9 cellular contexts compared by ENCODE assay signal in the genomic region with DNA sequence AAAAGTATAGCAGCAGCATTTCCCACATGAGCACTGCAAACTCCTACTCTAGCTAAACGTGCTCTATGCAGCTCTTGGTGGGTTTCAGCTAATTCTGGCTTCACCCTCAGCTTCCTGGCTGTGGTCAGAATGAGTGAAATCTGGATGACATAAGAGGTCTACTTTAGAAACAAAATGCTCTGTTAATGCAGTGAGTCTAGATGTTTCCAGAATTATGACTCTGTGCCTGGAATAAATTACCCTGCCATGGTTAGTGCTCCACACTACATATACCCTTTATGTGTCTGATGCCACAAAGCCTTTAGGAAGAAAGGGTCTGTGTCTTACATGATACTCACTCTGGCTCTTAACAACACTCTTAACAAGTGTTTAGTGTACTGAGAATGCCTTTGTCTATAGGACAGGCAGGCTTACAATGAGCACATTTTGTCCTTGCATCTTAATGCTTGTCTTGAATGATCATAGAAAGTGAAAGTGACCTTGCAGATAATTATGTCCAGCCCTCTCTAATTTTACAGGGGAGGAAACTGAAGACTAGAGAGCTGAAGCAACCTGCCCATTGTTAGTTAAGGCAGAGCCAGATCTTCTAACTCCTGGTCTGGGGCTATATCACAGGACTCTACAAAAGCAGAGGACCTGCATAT. TPM values are rescaled to one million over a fixed set of nuclear protein-coding genes. Genes with fewer than 3 reads are reported as not detected.
DNase-seq lines count a peak whose midpoint lies in the region; ATAC-seq and TF ChIP-seq lines count a peak whose summit lies in the region.
"Had no signal": no experiment of that assay in that cellular context is flagged by ENCODE, and none has a peak within 500 bp of the region (broad histone marks: within the 10 kb centered on the region; RNA-seq: fewer than 3 reads in every experiment).

No MANE protein-coding gene starts in this region.

- H4K20me1 ChIP-seq in SK-N-SH (ENCODE audit: insufficient read depth) = peaks cover 7% of the 10 kb centered on the region; the same call in 1 of the 2 replicates
- peaks cover 79% of the 10 kb centered on the region for H4K20me1 ChIP-seq in smooth muscle cell (ENCODE audit: low read depth)

- H3K27ac Mint-ChIP-seq in activated CD8-positive, alpha-beta memory T cell treated with anti-CD3 and anti-CD28 coated beads, Interleukin-2, amount 10 ng/mL, durations not matched to agents 7 days and 5 days = peak overlapping the region; percentile 85

- H3K4me1 Mint-ChIP-seq in activated CD8-positive, alpha-beta memory T cell treated with anti-CD3 and anti-CD28 coated beads, Interleukin-2, amount 10 ng/mL, durations not matched to agents 7 days and 5 days = peaks cover 68% of the 10 kb centered on the region

- H3K27me3 Mint-ChIP-seq in activated CD8-positive, alpha-beta memory T cell treated with anti-CD3 and anti-CD28 coated beads, Interleukin-2, amount 10 ng/mL, durations not matched to agents 7 days and 5 days = no peaks in the 10 kb centered on the region

- H3K9me2 ChIP-seq in SK-N-SH = no peaks in the 10 kb centered on the region

- H3K36me3 ChIP-seq in SK-N-SH (replicated peaks in 1 of 2; ENCODE audit: control insufficient read depth in 1 of 2, insufficient read depth in 2 of 2, low read length in 1 of 2) (peaks cover 46 to 60% of the 10 kb centered on the region in 2 experiments), smooth muscle cell (ENCODE audit: low read depth) (peaks cover 10% of the 10 kb centered on the region), upper lobe of left lung (peaks cover 12 to 63% (median 48%) of the 10 kb centered on the region in 4 donors)

- H3K79me2 ChIP-seq in SK-N-SH (ENCODE audit: insufficient read depth) = peaks cover 56% of the 10 kb centered on the region
- peaks cover 50% of the 10 kb centered on the region for H3K79me2 ChIP-seq in smooth muscle cell (ENCODE audit: low read depth)

- H2AFZ ChIP-seq in SK-N-SH (ENCODE audit: low read depth) (no peak overlapping the region), smooth muscle cell (ENCODE audit: low read depth) (no peak overlapping the region)

- peak; percentile 89 for ATAC-seq in activated CD8-positive, alpha-beta memory T cell treated with anti-CD3 and anti-CD28 coated beads, Interleukin-2, amount 10 ng/mL, durations not matched to agents 7 days and 5 days
- ATAC-seq in HG02938 (IDR thresholded peaks at IDR 0.05; ENCODE audit: unreplicated experiment) (peak; percentile 84), upper lobe of left lung (ENCODE audit: low FRiP score in 2 of 2) (no peak)
- ATAC-seq: right cardiac atrium had no signal

- no peaks in the 10 kb centered on the region for H3K9me3 ChIP-seq in SK-N-SH
- H3K9me3 ChIP-seq in smooth muscle cell (replicated peaks; ENCODE audit: low read depth) = no peaks in the 10 kb centered on the region
- H3K9me3 ChIP-seq in upper lobe of left lung = no peaks in the 10 kb centered on the region

- WGBS in SK-N-SH (ENCODE audit: low lambda C conversion rate) = 57% methylated on average over 1 of the region's 1 CpG
- WGBS in smooth muscle cell (ENCODE audit: low lambda C conversion rate) = 38% methylated on average over 1 of the region's 1 CpG
- 41 to 59% methylated on average over 1 of the region's 1 CpG for WGBS in upper lobe of left lung, 2 donors

- TF ChIP-seq EP300 in SK-N-SH (IDR thresholded peaks at IDR 0.05; ENCODE audit: borderline replicate concordance in 1 of 2, low read depth in 1 of 2, low read length in 1 of 2) (no peak), upper lobe of left lung (IDR thresholded peaks at IDR 0.05) (no peak)

- CTCF ChIA-PET in activated CD8-positive, alpha-beta memory T cell treated with anti-CD3 and anti-CD28 coated beads, Interleukin-2, amount 10 ng/mL, durations not matched to agents 7 days and 5 days (lab: Charles Lee) = interaction anchor here (1.0 to 13.7 kb wide), 9 partner anchors 9 to 209 kb away, joined by 3 to 174 read pairs (median 5); a partner anchor contains a TSS
- CTCF ChIA-PET in SK-N-SH (lab: Yijun Ruan, JAX) = interaction anchor here (0.7 to 5.7 kb wide), 2 partner anchors 17 to 51 kb away, joined by 3 to 39 read pairs; no protein-coding TSS in a partner anchor

- H3K4me3 ChIP-seq in SK-N-SH (ENCODE audit: low read depth in 2 of 2, low read length in 1 of 2) = no peak overlapping the region
- H3K4me3 ChIP-seq in smooth muscle cell = no peak overlapping the region
- no peak overlapping the region for H3K4me3 ChIP-seq in upper lobe of left lung

- H3K4me2 ChIP-seq in SK-N-SH (no peak overlapping the region; the same call in 1 of the 2 replicates), smooth muscle cell (no peak overlapping the region)

- TF ChIP-seq CTCF in SK-N-SH (IDR thresholded peaks at IDR 0.05) = no peak
- TF ChIP-seq CTCF in smooth muscle cell (IDR thresholded peaks at IDR 0.05; ENCODE audit: borderline replicate concordance, insufficient read depth, poor library complexity, severe bottlenecking) = no peak
- no peak for TF ChIP-seq CTCF in upper lobe of left lung (IDR thresholded peaks at IDR 0.05)

- no peaks in the 10 kb centered on the region for H3K9me3 Mint-ChIP-seq in activated CD8-positive, alpha-beta memory T cell treated with anti-CD3 and anti-CD28 coated beads, Interleukin-2, amount 10 ng/mL, durations not matched to agents 7 days and 5 days (ENCODE audit: low read depth)

- H3F3A ChIP-seq in SK-N-SH (replicated peaks; ENCODE audit: insufficient read depth) = peaks cover 40% of the 10 kb centered on the region
- peaks cover 50% of the 10 kb centered on the region for H3F3A ChIP-seq in smooth muscle cell (ENCODE audit: low read depth)

- H3K9ac ChIP-seq in SK-N-SH (no peak overlapping the region), smooth muscle cell (ENCODE audit: low read depth) (no peak overlapping the region)

- no peak for TF ChIP-seq POLR2A in upper lobe of left lung (IDR thresholded peaks at IDR 0.05)

- TF ChIP-seq RAD21 in SK-N-SH (IDR thresholded peaks at IDR 0.05; ENCODE audit: low read length) = no peak

- H3K27ac ChIP-seq in SK-N-SH (ENCODE audit: low read depth in 2 of 2, low read length in 1 of 2) = peak overlapping the region; percentile 4 to 39; a peak in 3 of 4 replicates
- peak overlapping the region; percentile 99 for H3K27ac ChIP-seq in smooth muscle cell (ENCODE audit: low read depth)
- peak overlapping the region in 1 of 4 donors; percentile 25 for H3K27ac ChIP-seq in upper lobe of left lung

- H3K4me1 ChIP-seq in SK-N-SH (ENCODE audit: control insufficient read depth in 1 of 2, insufficient read depth in 2 of 2, low read depth in 1 of 2, low read length in 1 of 2) (peaks cover 14 to 44% of the 10 kb centered on the region in 2 experiments), smooth muscle cell (ENCODE audit: low read depth) (peaks cover 4% of the 10 kb centered on the region), upper lobe of left lung (peaks cover 36 to 56% (median 42%) of the 10 kb centered on the region in 4 donors)

- POLR2A ChIA-PET in SK-N-SH (lab: Yijun Ruan, JAX) = no interaction called here

- DNase-seq in activated CD8-positive, alpha-beta memory T cell treated with anti-CD3 and anti-CD28 coated beads, Interleukin-2, amount 10 ng/mL, durations not matched to agents 7 days and 5 days = peak; percentile 87
- DNase-seq in activated CD8-positive, alpha-beta memory T cell treated with anti-CD3 and anti-CD28 coated beads, Interleukin-2, amount 50 U/mL, for 48 hours = no peak
- DNase-seq in SK-N-SH (no peak), smooth muscle cell (lab: John Stamatoyannopoulos, UW; ENCODE audit: unreplicated experiment) (no peak), upper lobe of left lung (no peak), NCI-H146 treated with DMSO at 0.1 percent for 48 hours (lab: John Stamatoyannopoulos, UW; ENCODE audit: unreplicated experiment) (no peak), NCI-H2081 treated with DMSO at 0.1 percent for 48 hours (lab: John Stamatoyannopoulos, UW) (no peak)
- DNase-seq: right cardiac atrium had no signal

- H3K4me3 Mint-ChIP-seq in activated CD8-positive, alpha-beta memory T cell treated with anti-CD3 and anti-CD28 coated beads, Interleukin-2, amount 10 ng/mL, durations not matched to agents 7 days and 5 days = peak overlapping the region; percentile 56

- no peaks in the 10 kb centered on the region for H3K27me3 ChIP-seq in SK-N-SH (ENCODE audit: insufficient read depth)
- no peaks in the 10 kb centered on the region for H3K27me3 ChIP-seq in smooth muscle cell (ENCODE audit: low read depth)
- H3K27me3 ChIP-seq in upper lobe of left lung = no peaks in the 10 kb centered on the region

- peaks cover 80% of the 10 kb centered on the region for H3K36me3 Mint-ChIP-seq in activated CD8-positive, alpha-beta memory T cell treated with anti-CD3 and anti-CD28 coated beads, Interleukin-2, amount 10 ng/mL, durations not matched to agents 7 days and 5 days

TF ChIP-seq in SK-N-SH, 30 proteins besides CTCF, POLR2A, EP300 and RAD21 (continues in another document):
- TF ChIP-seq SIN3A (IDR thresholded peaks at IDR 0.05; ENCODE audit: borderline replicate concordance, low read depth, low read length) (no peak), GABPA (IDR thresholded peaks at IDR 0.05; ENCODE audit: low read depth) (no peak), MEF2A (IDR thresholded peaks at IDR 0.05; ENCODE audit: borderline replicate concordance, low read depth) (no peak)
- TF ChIP-seq, protein P1, sequence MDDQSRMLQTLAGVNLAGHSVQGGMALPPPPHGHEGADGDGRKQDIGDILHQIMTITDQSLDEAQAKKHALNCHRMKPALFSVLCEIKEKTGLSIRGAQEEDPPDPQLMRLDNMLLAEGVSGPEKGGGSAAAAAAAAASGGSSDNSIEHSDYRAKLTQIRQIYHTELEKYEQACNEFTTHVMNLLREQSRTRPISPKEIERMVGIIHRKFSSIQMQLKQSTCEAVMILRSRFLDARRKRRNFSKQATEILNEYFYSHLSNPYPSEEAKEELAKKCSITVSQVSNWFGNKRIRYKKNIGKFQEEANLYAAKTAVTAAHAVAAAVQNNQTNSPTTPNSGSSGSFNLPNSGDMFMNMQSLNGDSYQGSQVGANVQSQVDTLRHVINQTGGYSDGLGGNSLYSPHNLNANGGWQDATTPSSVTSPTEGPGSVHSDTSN (IDR thresholded peaks at IDR 0.05) = no peak

RNA-seq across cellular contexts. Expression of a gene that starts 9.2 kb away (rescaled TPM):
- total RNA-seq in activated CD8-positive, alpha-beta memory T cell treated with anti-CD3 and anti-CD28 coated beads, Interleukin-2, amount 10 ng/mL, durations not matched to agents 7 days and 5 days = 100 to 1,000 TPM; 333 to 424 TPM
- polyA plus RNA-seq in SK-N-SH (2012; rRNA removed) (141 and 161 TPM in 2 replicates), smooth muscle cell (1,351 and 2,073 TPM in 2 replicates)
- 216 and 299 TPM in 2 replicates for polyA plus RNA-seq in SK-N-SH (2012; cell fraction: cytosol; rRNA removed)
- polyA plus RNA-seq in SK-N-SH (2012; cell fraction: nucleus; rRNA removed) = 49.3 and 52.3 TPM in 2 replicates
- total RNA-seq in smooth muscle cell (339 and 477 TPM in 2 replicates), upper lobe of left lung (100 to 1,000 TPM in 5 of 6 donors, 10 to 100 TPM in 1; 79.6 to 785 (median 432) TPM)

RNA-seq across cellular contexts. Expression of a gene that starts 52.4 kb away (rescaled TPM):
- 100 to 1,000 TPM; 300 to 330 TPM for total RNA-seq in activated CD8-positive, alpha-beta memory T cell treated with anti-CD3 and anti-CD28 coated beads, Interleukin-2, amount 10 ng/mL, durations not matched to agents 7 days and 5 days
- polyA plus RNA-seq in SK-N-SH (2012; rRNA removed) = 565 and 736 TPM in 2 replicates
- 703 and 835 TPM in 2 replicates for polyA plus RNA-seq in SK-N-SH (2012; cell fraction: cytosol; rRNA removed)
- polyA plus RNA-seq in SK-N-SH (2012; cell fraction: nucleus; rRNA removed) = 163 and 193 TPM in 2 replicates
- total RNA-seq in smooth muscle cell = 990 and 1,481 TPM in 2 replicates
- polyA plus RNA-seq in smooth muscle cell = 2,824 and 4,054 TPM in 2 replicates
- 100 to 1,000 TPM; 317 to 578 (median 488) TPM for total RNA-seq in upper lobe of left lung

Comparison
In these comparisons a context has a peak if more than half of its experiments do, and no peak if none do; other contexts are left out.
1. ATAC-seq: peak in activated CD8-positive, alpha-beta memory T cell treated with anti-CD3 and anti-CD28 coated beads, Interleukin-2, amount 10 ng/mL, durations not matched to agents 7 days and 5 days (single experiment) and HG02938 (single experiment); none in upper lobe of left lung (0 of 2).